11 cellular contexts compared by ENCODE assay signal in genomic region chrX:44903107-44903506, GRCh38. TPM values are rescaled to one million over a fixed set of nuclear protein-coding genes. Genes with fewer than 3 reads are reported as not detected.
DNase-seq lines count a peak whose midpoint lies in the region; ATAC-seq, FAIRE-seq and TF ChIP-seq lines count a peak whose summit lies in the region.
"Had no signal": no experiment of that assay in that cellular context is flagged by ENCODE, and none has a peak within 500 bp of the region (broad histone marks: within the 10 kb centered on the region; RNA-seq: fewer than 3 reads in every experiment).

No MANE protein-coding gene starts in this region.

- FAIRE-seq in HTR-8/SVneo (lab: Jason Lieb, UNC) (no peak), keratinocyte (lab: Jason Lieb, UNC) (peak; percentile 94)

- peak overlapping the region; percentile 57 for H3K4me2 ChIP-seq in keratinocyte (ENCODE audit: control insufficient read depth, extremely low read depth, insufficient read depth, low read depth, low read length)
- H3K4me2 ChIP-seq in neural progenitor cell = no peak overlapping the region

- H3K36me3 ChIP-seq in keratinocyte (ENCODE audit: control insufficient read depth in 2 of 2, extremely low read depth in 1 of 2, insufficient read depth in 2 of 2, low read length in 2 of 2) (no peaks in the 10 kb centered on the region), neural progenitor cell (no peaks in the 10 kb centered on the region)

- peaks cover 5% of the 10 kb centered on the region for H3K36me3 Mint-ChIP-seq in activated T-helper 17 cell treated with anti-CD3 and anti-CD28 coated beads, Interleukin-2, amount 50 U/mL, for 72 hours (ENCODE audit: low read depth)
- H3K36me3 Mint-ChIP-seq in neural progenitor cell = peaks cover 8% of the 10 kb centered on the region

- peaks cover 2% of the 10 kb centered on the region for H3K9me3 ChIP-seq in keratinocyte (ENCODE audit: control insufficient read depth, low read depth, low read length)
- peaks cover 14% of the 10 kb centered on the region for H3K9me3 ChIP-seq in neural progenitor cell (ENCODE audit: low read depth)

- H3K4me3 ChIP-seq in keratinocyte (ENCODE audit: control insufficient read depth in 2 of 3, extremely low read depth in 1 of 3, insufficient read depth in 2 of 3, low read depth in 1 of 3, low read length in 3 of 3) = no peak overlapping the region
- no peak overlapping the region for H3K4me3 ChIP-seq in neural progenitor cell

- peak; percentile 90 for ATAC-seq in activated T-helper 17 cell treated with anti-CD3 and anti-CD28 coated beads, Interleukin-2, amount 50 U/mL, for 72 hours (replicated peaks)
- ATAC-seq in HG02759 (IDR thresholded peaks at IDR 0.05; ENCODE audit: unreplicated experiment) (no peak), GM18505 (IDR thresholded peaks at IDR 0.05; ENCODE audit: unreplicated experiment) (no peak)

- H3K9ac ChIP-seq in keratinocyte (ENCODE audit: control insufficient read depth, extremely low read depth, insufficient read depth, low read length) = no peak overlapping the region
- H3K9ac ChIP-seq in neural progenitor cell = no peak overlapping the region

- H3K27me3 Mint-ChIP-seq in activated T-helper 17 cell treated with anti-CD3 and anti-CD28 coated beads, Interleukin-2, amount 50 U/mL, for 72 hours = no peaks in the 10 kb centered on the region
- H3K27me3 Mint-ChIP-seq in neural progenitor cell (ENCODE audit: insufficient read depth, low read depth) = peaks cover 2% of the 10 kb centered on the region

- peak overlapping the region; percentile 88 for H3K27ac Mint-ChIP-seq in activated T-helper 17 cell treated with anti-CD3 and anti-CD28 coated beads, Interleukin-2, amount 50 U/mL, for 72 hours
- H3K27ac Mint-ChIP-seq in neural progenitor cell = no peak overlapping the region
- H3K27ac Mint-ChIP-seq: nephron had no signal

- H3K79me2 ChIP-seq in keratinocyte (ENCODE audit: control insufficient read depth, insufficient read depth, low read length) = peaks cover 92% of the 10 kb centered on the region
- H3K79me2 ChIP-seq in neural progenitor cell (ENCODE audit: low read depth) = peaks cover 100% of the 10 kb centered on the region

- no peaks in the 10 kb centered on the region for H3K27me3 ChIP-seq in keratinocyte (ENCODE audit: control insufficient read depth, extremely low read depth, insufficient read depth, low read length)
- no peaks in the 10 kb centered on the region for H3K27me3 ChIP-seq in neural progenitor cell

- no peaks in the 10 kb centered on the region for H3K9me1 ChIP-seq in keratinocyte (ENCODE audit: control insufficient read depth, extremely low read depth, insufficient read depth, low read length)

- peaks cover 26% of the 10 kb centered on the region for H3F3A ChIP-seq in neural progenitor cell (ENCODE audit: low read depth)

- H3K27ac ChIP-seq in keratinocyte (ENCODE audit: control insufficient read depth, insufficient read depth, low read length) (no peak overlapping the region), neural progenitor cell (no peak overlapping the region)

- no peak for TF ChIP-seq CTCF in keratinocyte (optimal IDR thresholded peaks at IDR 0.05 in 1 of 3, IDR thresholded peaks at IDR 0.05 in 1 of 3, conservative IDR thresholded peaks at IDR 0.05 in 1 of 3; ENCODE audit: extremely low read depth in 1 of 3, insufficient read depth in 2 of 3, low read length in 3 of 3)
- no peak for TF ChIP-seq CTCF in neural progenitor cell (IDR thresholded peaks at IDR 0.05)

- dilution Hi-C loops in keratinocyte (cut with MboI; ENCODE audit: extremely low pct_ligation_motif_present, low sequenced_read_pairs) = no loop called here

- peaks cover 11% of the 10 kb centered on the region for H3K4me1 ChIP-seq in keratinocyte (ENCODE audit: control insufficient read depth, extremely low read depth, insufficient read depth, low read length)
- H3K4me1 ChIP-seq in neural progenitor cell = peaks cover 17% of the 10 kb centered on the region

- peaks cover 8% of the 10 kb centered on the region for H4K20me1 ChIP-seq in keratinocyte (ENCODE audit: control insufficient read depth, extremely low read depth, insufficient read depth, low read length)
- H4K20me1 ChIP-seq in neural progenitor cell (ENCODE audit: low read depth) = peaks cover 35% of the 10 kb centered on the region

- H3K9me3 Mint-ChIP-seq in activated T-helper 17 cell treated with anti-CD3 and anti-CD28 coated beads, Interleukin-2, amount 50 U/mL, for 72 hours = peaks cover under 1% of the 10 kb centered on the region
- peaks cover 57% of the 10 kb centered on the region for H3K9me3 Mint-ChIP-seq in neural progenitor cell

- H3K4me1 Mint-ChIP-seq in activated T-helper 17 cell treated with anti-CD3 and anti-CD28 coated beads, Interleukin-2, amount 50 U/mL, for 72 hours = peaks cover 35% of the 10 kb centered on the region
- no peaks in the 10 kb centered on the region for H3K4me1 Mint-ChIP-seq in neural progenitor cell
- H3K4me1 Mint-ChIP-seq: nephron had no signal

- peak; percentile 53 for DNase-seq in DMS53 (lab: John Stamatoyannopoulos, UW)
- peak; percentile 10 for DNase-seq in HTR-8/SVneo (ENCODE audit: insufficient read length, low spot score)
- peak; percentile 36 for DNase-seq in keratinocyte (ENCODE audit: low read depth, low spot score)
- no peak for DNase-seq in neural progenitor cell (ENCODE audit: low spot score)
- DNase-seq in NCI-H1105 (lab: John Stamatoyannopoulos, UW) = no peak
- DNase-seq: activated CD8-positive, alpha-beta memory T cell treated with anti-CD3 and anti-CD28 coated beads, Interleukin-2, amount 50 U/mL, for 48 hours; GOT3 had no signal

- H2AFZ ChIP-seq in keratinocyte (ENCODE audit: control insufficient read depth, low read length) (no peak overlapping the region), neural progenitor cell (replicated peaks) (no peak overlapping the region)

- H3K4me3 Mint-ChIP-seq in activated T-helper 17 cell treated with anti-CD3 and anti-CD28 coated beads, Interleukin-2, amount 50 U/mL, for 72 hours = peak overlapping the region; percentile 65
- H3K4me3 Mint-ChIP-seq in neural progenitor cell = no peak overlapping the region
- H3K4me3 Mint-ChIP-seq: nephron had no signal

- no peak for TF ChIP-seq POLR2A in GM18505 (IDR thresholded peaks at IDR 0.05; ENCODE audit: borderline replicate concordance, extremely low read depth, insufficient read depth, insufficient read length)

RNA-seq across cellular contexts. Expression of gene KDM6A, which starts 30.1 kb away (rescaled TPM):
- total RNA-seq in activated T-helper 17 cell treated with anti-CD3 and anti-CD28 coated beads, Interleukin-2, amount 50 U/mL, for 72 hours = 10 to 100 TPM; 24.4 to 33.1 TPM
- polyA plus RNA-seq in keratinocyte = 33.5 to 64.2 TPM (median 59.9 TPM) in 3 replicates
- 16.2 TPM for polyA plus RNA-seq in keratinocyte (2011; ENCODE audit: low read depth)
- polyA plus RNA-seq in keratinocyte (2011; cell fraction: cytosol; rRNA removed) = 24.7 and 50.0 TPM in 2 replicates
- 98.9 TPM in 2 replicates for polyA plus RNA-seq in keratinocyte (2011; cell fraction: nucleus; rRNA removed)
- polyA plus RNA-seq in keratinocyte (2012; ENCODE audit: low replicate concordance) = 21.2 and 22.3 TPM in 2 replicates
- polyA minus RNA-seq in keratinocyte = 23.6 to 155 TPM (median 131 TPM) in 3 replicates
- 35.9 TPM for polyA minus RNA-seq in keratinocyte (2011; cell fraction: cytosol; rRNA and poly(A)+ RNA removed)
- 127 and 255 TPM in 2 replicates for polyA minus RNA-seq in keratinocyte (2011; cell fraction: nucleus; rRNA and poly(A)+ RNA removed)
- 52.6 and 56.2 TPM in 2 replicates for total RNA-seq in neural progenitor cell (ENCODE audit: low replicate concordance)

RNA-seq across cellular contexts. Expression of gene DUSP21, which starts 59.3 kb away (rescaled TPM):
- total RNA-seq in activated T-helper 17 cell treated with anti-CD3 and anti-CD28 coated beads, Interleukin-2, amount 50 U/mL, for 72 hours = not detected
- not detected in 3 replicates for polyA plus RNA-seq in keratinocyte
- not detected for polyA plus RNA-seq in keratinocyte (2011; ENCODE audit: low read depth)
- not detected in 2 replicates for polyA plus RNA-seq in keratinocyte (2011; cell fraction: cytosol; rRNA removed)
- polyA plus RNA-seq in keratinocyte (2011; cell fraction: nucleus; rRNA removed) = not detected in 2 replicates
- polyA plus RNA-seq in keratinocyte (2012; ENCODE audit: low replicate concordance) = not detected in 2 replicates
- not detected in 3 replicates for polyA minus RNA-seq in keratinocyte
- polyA minus RNA-seq in keratinocyte (2011; cell fraction: cytosol; rRNA and poly(A)+ RNA removed) = not detected
- polyA minus RNA-seq in keratinocyte (2011; cell fraction: nucleus; rRNA and poly(A)+ RNA removed) = not detected in 2 replicates
- not detected in 2 replicates for total RNA-seq in neural progenitor cell (ENCODE audit: low replicate concordance)

Comparison
In these comparisons a context has a peak if more than half of its experiments do, and no peak if none do; other contexts are left out.
1. DNase-seq: peak in DMS53 (single experiment), HTR-8/SVneo (single experiment) and keratinocyte (single experiment); none in neural progenitor cell (single experiment) and NCI-H1105 (single experiment).